28 cellular contexts compared by ENCODE assay signal in the genomic region with DNA sequence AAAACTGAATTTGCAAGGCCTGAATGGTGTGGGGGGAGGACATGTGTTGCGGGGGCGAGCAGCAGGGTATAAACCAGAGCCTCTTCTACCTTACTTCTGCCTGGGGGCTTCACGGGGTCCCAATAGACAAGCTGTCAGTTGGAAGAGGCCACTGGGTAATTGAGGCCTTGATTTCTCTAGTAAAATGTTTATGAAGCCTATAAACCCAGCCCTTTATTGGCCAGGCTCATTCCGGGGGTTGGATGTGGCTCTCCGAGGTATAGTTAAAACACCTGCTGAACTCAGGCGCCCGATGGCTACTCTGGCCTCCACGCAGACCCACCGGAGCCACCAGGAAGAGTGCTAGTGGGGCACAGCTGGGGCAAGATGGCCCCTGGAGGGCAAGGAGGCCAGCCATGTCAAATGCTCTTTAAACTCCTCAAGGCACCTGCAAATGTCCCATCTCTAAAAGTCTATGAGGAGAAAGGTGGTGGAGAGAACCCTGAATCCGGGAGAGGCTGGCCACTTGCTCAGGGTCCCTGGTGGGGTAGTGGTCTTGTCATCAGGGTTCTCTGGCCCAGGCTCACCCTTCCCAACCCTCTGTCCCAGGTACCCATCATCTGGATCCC. TPM values are rescaled to one million over a fixed set of nuclear protein-coding genes. Genes with fewer than 3 reads are reported as not detected.
"Had no signal": no experiment of that assay in that cellular context is flagged by ENCODE, and none has a peak within 500 bp of the region (broad histone marks: within the 10 kb centered on the region; RNA-seq: fewer than 3 reads in every experiment).

No MANE protein-coding gene starts in this region.

- H3K9me3 ChIP-seq: esophagus muscularis mucosa, lower lobe of right lung, sigmoid colon, SK-N-SH, testis, upper lobe of left lung had no signal

- H3K27ac ChIP-seq: brain microvascular endothelial cell, esophagus muscularis mucosa, lower lobe of right lung, parathyroid adenoma, sigmoid colon, testis, upper lobe of left lung, WERI-Rb-1 had no signal

- H3K4me3 ChIP-seq: esophagus muscularis mucosa, lower lobe of right lung, sigmoid colon, smooth muscle cell, testis, upper lobe of left lung had no signal

- H3K4me1 Mint-ChIP-seq: activated naive CD4-positive, alpha-beta T cell treated with anti-CD3 and anti-CD28 coated beads, Interleukin-2, amount 50 U/mL, for 24 hours had no signal

- H3K36me3 ChIP-seq: brain microvascular endothelial cell, esophagus muscularis mucosa, lower lobe of right lung, sigmoid colon, upper lobe of left lung, WERI-Rb-1 had no signal

- H3K27ac Mint-ChIP-seq: activated CD8-positive, alpha-beta T cell treated with anti-CD3 and anti-CD28 coated beads, Interleukin-2, amount 10 ng/mL, durations not matched to agents 7 days and 5 days; activated naive CD4-positive, alpha-beta T cell treated with anti-CD3 and anti-CD28 coated beads, Interleukin-2, amount 50 U/mL, for 24 hours; naive thymus-derived CD8-positive, alpha-beta T cell had no signal

- H3K4me2 ChIP-seq: SK-N-SH had no signal

- H3K9me3 Mint-ChIP-seq: activated naive CD4-positive, alpha-beta T cell treated with anti-CD3 and anti-CD28 coated beads, Interleukin-2, amount 50 U/mL, for 24 hours; naive thymus-derived CD8-positive, alpha-beta T cell had no signal

- H2AFZ ChIP-seq: parathyroid adenoma had no signal

- H3K9me2 ChIP-seq: SK-N-SH had no signal

- H3K4me1 ChIP-seq: esophagus muscularis mucosa, lower lobe of right lung, parathyroid adenoma, sigmoid colon, upper lobe of left lung had no signal

- DNase-seq: activated CD4-positive, alpha-beta T cell treated with anti-CD3 and anti-CD28 coated beads for 1 hour; activated CD4-positive, alpha-beta T cell treated with anti-CD3 and anti-CD28 coated beads, Interleukin-2, amount 50 U/mL, for 1 hour; activated CD8-positive, alpha-beta T cell treated with anti-CD3 and anti-CD28 coated beads, Interleukin-2, amount 10 ng/mL, durations not matched to agents 7 days and 5 days; activated gamma-delta T cell treated with Interleukin-2 at 50 U/mL for 16 hours; activated T-cell treated with anti-CD3 and anti-CD28 coated beads, Interleukin-2, amount 50 U/mL, for 1 hour; brain microvascular endothelial cell; effector memory CD4-positive, alpha-beta T cell; head of caudate nucleus; islet precursor cell; lower lobe of right lung; naive thymus-derived CD8-positive, alpha-beta T cell; nucleus accumbens; sigmoid colon; stimulated activated CD4-positive, alpha-beta T cell treated with anti-CD3 and anti-CD28 coated beads, Interleukin-4, amount 100 ng/mL, for 1 hour; stimulated activated naive CD4-positive, alpha-beta T cell; upper lobe of left lung; WERI-Rb-1 had no signal

- H3K9ac ChIP-seq: parathyroid adenoma, SK-N-SH had no signal

- H3K4me3 Mint-ChIP-seq: activated CD8-positive, alpha-beta T cell treated with anti-CD3 and anti-CD28 coated beads, Interleukin-2, amount 10 ng/mL, durations not matched to agents 7 days and 5 days; activated naive CD4-positive, alpha-beta T cell treated with anti-CD3 and anti-CD28 coated beads, Interleukin-2, amount 50 U/mL, for 24 hours; naive thymus-derived CD8-positive, alpha-beta T cell had no signal

- H3K36me3 Mint-ChIP-seq: activated naive CD4-positive, alpha-beta T cell treated with anti-CD3 and anti-CD28 coated beads, Interleukin-2, amount 50 U/mL, for 24 hours; naive thymus-derived CD8-positive, alpha-beta T cell had no signal

- H3K79me2 ChIP-seq: parathyroid adenoma had no signal

- H3K27me3 ChIP-seq: brain microvascular endothelial cell, esophagus muscularis mucosa, sigmoid colon, testis, upper lobe of left lung had no signal

RNA-seq across cellular contexts. Expression of gene IGDCC3, which starts 34.3 kb away (rescaled TPM):
- total RNA-seq: activated CD8-positive, alpha-beta T cell treated with anti-CD3 and anti-CD28 coated beads, Interleukin-2, amount 10 ng/mL, durations not matched to agents 7 days and 5 days; aorta; dermis microvascular lymphatic vessel endothelial cell; lower lobe of right lung; mesenteric fat pad; naive thymus-derived CD8-positive, alpha-beta T cell; T-helper 2 cell treated with Interferon-gamma antibody and Interleukin-4, amounts not matched to agents 100 ng/mL and 5 ng/mL, for 36 hours had no signal
- polyA plus RNA-seq: aorta; naive thymus-derived CD8-positive, alpha-beta T cell had no signal

RNA-seq across cellular contexts. Expression of gene RNU5B-1, which starts 39.0 kb away (rescaled TPM):
- total RNA-seq: dermis microvascular lymphatic vessel endothelial cell; esophagus muscularis mucosa; frontal cortex; sigmoid colon; smooth muscle cell; T-helper 2 cell treated with Interferon-gamma antibody and Interleukin-4, amounts not matched to agents 100 ng/mL and 5 ng/mL, for 36 hours; testis had no signal
- polyA plus RNA-seq: aorta; naive thymus-derived CD8-positive, alpha-beta T cell; sigmoid colon; SK-N-SH; smooth muscle cell had no signal

RNA-seq across cellular contexts. Expression of gene RNU5A-1, which starts 47.6 kb away (rescaled TPM):
- total RNA-seq: activated CD8-positive, alpha-beta T cell treated with anti-CD3 and anti-CD28 coated beads, Interleukin-2, amount 10 ng/mL, durations not matched to agents 7 days and 5 days; aorta; dermis microvascular lymphatic vessel endothelial cell; esophagus muscularis mucosa; frontal cortex; lower lobe of right lung; mesenteric fat pad; naive thymus-derived CD8-positive, alpha-beta T cell; sigmoid colon; smooth muscle cell; T-helper 2 cell treated with Interferon-gamma antibody and Interleukin-4, amounts not matched to agents 100 ng/mL and 5 ng/mL, for 36 hours; testis; upper lobe of left lung had no signal
- polyA plus RNA-seq: aorta; naive thymus-derived CD8-positive, alpha-beta T cell; sigmoid colon; SK-N-SH; smooth muscle cell had no signal
